9 cellular contexts compared by ENCODE assay signal in genomic region chr2:26605195-26605968, GRCh38. TPM values are rescaled to one million over a fixed set of nuclear protein-coding genes. Genes with fewer than 3 reads are reported as not detected.
DNase-seq lines count a peak whose midpoint lies in the region; ATAC-seq lines count a peak whose summit lies in the region.
"Had no signal": no experiment of that assay in that cellular context is flagged by ENCODE, and none has a peak within 500 bp of the region (broad histone marks: within the 10 kb centered on the region; RNA-seq: fewer than 3 reads in every experiment).

No MANE protein-coding gene starts in this region.

- H3K4me3 ChIP-seq in naive thymus-derived CD4-positive, alpha-beta T cell (ENCODE audit: low read length) = no peak overlapping the region

- DNase-seq in A172 (ENCODE audit: low spot score) (peak; percentile 65), GM04504 (ENCODE audit: low read depth) (peak; percentile 5), NCI-H128 (lab: John Stamatoyannopoulos, UW; ENCODE audit: unreplicated experiment) (peak; percentile 22), fibroblast of gingiva (ENCODE audit: low read depth) (peak; percentile 20), NCI-H187 treated with DMSO at 0.1 percent for 48 hours (lab: John Stamatoyannopoulos, UW) (no peak)
- DNase-seq in activated CD4-positive, alpha-beta T cell treated with anti-CD3 and anti-CD28 coated beads for 48 hours = peak; percentile 45
- peak in 6 of 9 donors; percentile 24 to 52 (median 43) for DNase-seq in naive thymus-derived CD4-positive, alpha-beta T cell

- H3K9me3 Mint-ChIP-seq in naive thymus-derived CD4-positive, alpha-beta T cell = peaks cover 0 to 5% (median 0%) of the 10 kb centered on the region in 11 donors

- peak overlapping the region in 1 of 9 donors; percentile 38 for H3K27ac Mint-ChIP-seq in naive thymus-derived CD4-positive, alpha-beta T cell

- ATAC-seq in naive thymus-derived CD4-positive, alpha-beta T cell = peak; percentile 60
- ATAC-seq in HG03469 (IDR thresholded peaks at IDR 0.05; ENCODE audit: unreplicated experiment) = no peak

- H3K27ac ChIP-seq in naive thymus-derived CD4-positive, alpha-beta T cell (ENCODE audit: low read depth, low read length) = no peak overlapping the region

- H3K27me3 ChIP-seq in naive thymus-derived CD4-positive, alpha-beta T cell (ENCODE audit: control insufficient read depth in 2 of 2, insufficient read depth in 2 of 2, low read length in 2 of 2) = no peaks in the 10 kb centered on the region

- peaks cover 0 to 18% of the 10 kb centered on the region in 2 donors for H3K4me1 ChIP-seq in naive thymus-derived CD4-positive, alpha-beta T cell (ENCODE audit: control insufficient read depth in 2 of 2, insufficient read depth in 2 of 2, low read length in 2 of 2)

- CTCF ChIA-PET in naive thymus-derived CD4-positive, alpha-beta T cell (lab: Charles Lee) = interaction anchor here (0.7 to 6.5 kb wide), 2 partner anchors 140 to 183 kb away, joined by 3 to 61 read pairs; no protein-coding TSS in a partner anchor

- POLR2A ChIA-PET in naive thymus-derived CD4-positive, alpha-beta T cell (lab: Charles Lee) = interaction anchor here (0.7 kb wide), 1 partner anchor 158 kb away, joined by 5 read pairs; no protein-coding TSS in a partner anchor

- H3K4me3 Mint-ChIP-seq in naive thymus-derived CD4-positive, alpha-beta T cell = no peak overlapping the region

- no peaks in the 10 kb centered on the region for H3K36me3 Mint-ChIP-seq in naive thymus-derived CD4-positive, alpha-beta T cell

- peaks cover 18 to 46% (median 30%) of the 10 kb centered on the region in 5 donors for H3K27me3 Mint-ChIP-seq in naive thymus-derived CD4-positive, alpha-beta T cell

- no peaks in the 10 kb centered on the region for H3K9me3 ChIP-seq in naive thymus-derived CD4-positive, alpha-beta T cell (ENCODE audit: control insufficient read depth in 2 of 3, low read length in 3 of 3)

- peaks cover 11 to 28% (median 23%) of the 10 kb centered on the region in 7 donors for H3K4me1 Mint-ChIP-seq in naive thymus-derived CD4-positive, alpha-beta T cell

- H3K36me3 ChIP-seq in naive thymus-derived CD4-positive, alpha-beta T cell (ENCODE audit: control insufficient read depth in 2 of 3, insufficient read depth in 3 of 3, low read length in 3 of 3) = no peaks in the 10 kb centered on the region

- intact Hi-C loops in naive thymus-derived CD4-positive, alpha-beta T cell (cut with micrococcal nuclease) = loop anchor here (1.0 to 10.0 kb wide), 2 partner anchors 140 to 319 kb away; no protein-coding TSS in a partner anchor

RNA-seq across cellular contexts. Expression of gene CIB4, which starts 35.8 kb away (rescaled TPM):
- not detected in 2 replicates for total RNA-seq in A172 (2014; rRNA removed; shearing (Covaris generic))
- not detected for total RNA-seq in naive thymus-derived CD4-positive, alpha-beta T cell
- not detected for polyA plus RNA-seq in naive thymus-derived CD4-positive, alpha-beta T cell
- total RNA-seq: urinary bladder had no signal
- polyA plus RNA-seq: urinary bladder had no signal
